8 cellular contexts compared by ENCODE assay signal in the genomic region with DNA sequence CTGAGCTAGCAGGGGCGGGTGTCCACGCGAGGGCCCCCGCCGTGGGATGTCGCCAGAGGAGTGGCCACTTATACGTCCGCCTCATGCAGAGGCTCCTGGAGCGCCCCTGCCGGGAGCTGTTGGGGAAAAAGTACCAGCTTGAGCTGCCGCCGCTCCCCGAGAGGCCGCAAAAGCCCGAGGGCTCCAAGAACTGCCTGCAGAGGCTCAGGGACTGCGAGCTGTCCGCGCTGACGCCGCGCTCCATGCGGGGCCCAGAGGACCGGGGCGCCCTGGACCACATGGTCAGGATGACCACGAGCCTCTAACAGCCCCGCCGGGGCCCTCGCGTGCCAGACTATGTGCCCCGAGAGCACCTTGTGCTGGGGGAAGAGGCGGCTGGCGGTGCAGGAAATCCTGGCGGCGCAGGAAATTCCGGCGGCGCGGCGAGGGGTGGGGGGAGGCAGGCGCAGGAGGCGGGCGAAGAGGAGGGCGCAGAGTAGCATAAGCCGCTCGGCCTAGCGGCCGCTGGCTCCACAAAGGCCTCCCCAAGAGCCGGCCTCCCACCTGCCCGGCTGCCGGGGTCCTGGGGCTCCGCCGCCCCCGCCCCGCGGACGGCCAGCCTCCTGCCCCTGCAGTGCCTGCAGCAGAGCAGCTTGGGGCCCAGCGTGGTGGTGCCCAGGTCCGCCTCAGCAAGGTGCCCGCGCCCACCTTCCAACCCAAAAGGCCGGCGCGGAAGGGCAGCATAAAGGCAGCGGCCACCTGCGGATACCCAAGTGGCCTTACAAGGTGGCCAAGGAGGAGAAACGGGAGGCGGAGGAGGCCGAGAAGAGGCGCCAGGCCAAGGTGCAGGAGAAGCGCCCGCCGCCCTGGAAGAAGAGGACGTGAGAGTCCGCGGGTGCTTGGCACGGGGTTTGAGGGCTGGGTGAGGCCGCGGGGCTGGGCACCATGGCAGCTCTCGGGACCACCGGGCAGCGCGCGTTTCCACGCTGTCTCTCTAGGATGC. TPM values are rescaled to one million over a fixed set of nuclear protein-coding genes. Genes with fewer than 3 reads are reported as not detected.
DNase-seq lines count a peak whose midpoint lies in the region; ATAC-seq and TF ChIP-seq lines count a peak whose summit lies in the region.

No MANE protein-coding gene starts in this region.

- peak in 54 of 56 donors; percentile 18 to 67 (median 41) for TF ChIP-seq CTCF in dorsolateral prefrontal cortex (IDR thresholded peaks at IDR 0.05 in 54 of 56, conservative IDR thresholded peaks at IDR 0.05 in 2 of 56; ENCODE audit: low read depth in 1 of 56, partially characterized antibody in 56 of 56)

- peak; percentile 65 for DNase-seq in DMS79 treated with DMSO at 0.1 percent for 48 hours (lab: John Stamatoyannopoulos, UW)
- DNase-seq in NCI-H187 treated with DMSO at 0.1 percent for 48 hours (lab: John Stamatoyannopoulos, UW): peak; percentile 2
- DNase-seq in activated CD4-positive, alpha-beta T cell treated with anti-CD3 and anti-CD28 coated beads, Interleukin-2, amount 50 U/mL, for 4 hours: peak; percentile 39 to 42
- DNase-seq in dorsolateral prefrontal cortex: peak; percentile 64 to 86 (median 76)
- DNase-seq in stimulated activated naive CD4-positive, alpha-beta T cell (lab: John Stamatoyannopoulos, UW): peak in 5 of 6 experiments; percentile 4 to 45 (median 13)
- no peak for DNase-seq in cortex of kidney (lab: John Stamatoyannopoulos, UW)

- H3K27ac ChIP-seq in dorsolateral prefrontal cortex (peak overlapping the region in 56 of 59 donors; percentile 27 to 92 (median 81)), mucosa of rectum (ENCODE audit: low read depth in 2 of 2, low read length in 2 of 2) (peak overlapping the region; percentile 70 to 86)

- peak overlapping the region; percentile 57 to 95 (median 82) for H3K4me3 ChIP-seq in dorsolateral prefrontal cortex
- peak overlapping the region; percentile 75 to 76 for H3K4me3 ChIP-seq in mucosa of rectum (ENCODE audit: low read length in 2 of 2)

- H3K27me3 ChIP-seq in dorsolateral prefrontal cortex (no peaks in the 10 kb centered on the region), mucosa of rectum (ENCODE audit: control insufficient read depth in 2 of 2, insufficient read depth in 2 of 2, low read length in 2 of 2) (no peaks in the 10 kb centered on the region)

- peaks cover 2 to 5% of the 10 kb centered on the region in 2 donors for H3K4me1 ChIP-seq in mucosa of rectum (ENCODE audit: control insufficient read depth in 2 of 2, insufficient read depth in 2 of 2, low read length in 2 of 2)

- peaks cover 3 to 6% of the 10 kb centered on the region in 2 donors for H3K36me3 ChIP-seq in mucosa of rectum (ENCODE audit: control insufficient read depth in 2 of 2, insufficient read depth in 2 of 2, low read length in 2 of 2)

- peak; percentile 38 for ATAC-seq in GM21825 (IDR thresholded peaks at IDR 0.05; ENCODE audit: unreplicated experiment)

- intact Hi-C loops in dorsolateral prefrontal cortex (cut with DNase I): loop anchor here in 1 of 2 donors (5.0 kb wide), 1 partner anchor 114 kb away; no protein-coding TSS in a partner anchor

- H3K9ac ChIP-seq in mucosa of rectum (ENCODE audit: low read depth in 1 of 2, low read length in 2 of 2): peak overlapping the region; percentile 41 to 81

- no peaks in the 10 kb centered on the region for H3K9me3 ChIP-seq in mucosa of rectum (ENCODE audit: control insufficient read depth in 2 of 2, low read length in 2 of 2)

RNA-seq across cellular contexts. Expression of gene TRIM43B, which starts 42.1 kb away (rescaled TPM):
- total RNA-seq in dorsolateral prefrontal cortex: under 1 TPM in 1 of 120 experiments, not detected in 119; 0.40 TPM
